In the genomic region with DNA sequence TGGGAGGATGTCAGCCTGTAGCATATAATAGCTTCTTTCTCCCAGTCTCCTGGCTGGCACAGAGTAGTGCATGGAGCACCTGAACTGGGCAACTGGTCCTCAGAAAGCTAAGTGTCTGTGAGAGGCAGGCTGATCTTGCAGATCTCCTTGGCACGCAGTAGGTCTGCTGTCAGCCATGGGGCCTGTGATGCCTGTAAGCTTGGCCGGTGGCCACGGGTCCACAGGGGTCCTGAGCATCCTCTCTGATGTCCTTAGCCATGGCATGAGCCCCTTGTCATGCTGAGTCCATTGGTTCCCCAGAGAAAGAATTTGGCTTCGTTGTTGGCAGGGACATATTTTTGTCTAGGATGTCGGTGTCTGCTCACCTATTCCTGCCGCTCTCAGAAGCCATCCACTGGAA, we compare ENCODE assay signal across 19 cellular contexts. TPM values are rescaled to one million over a fixed set of nuclear protein-coding genes. Genes with fewer than 3 reads are reported as not detected.
DNase-seq lines count a peak whose midpoint lies in the region; ATAC-seq and TF ChIP-seq lines count a peak whose summit lies in the region.
"Had no signal": no experiment of that assay in that cellular context is flagged by ENCODE, and none has a peak within 500 bp of the region (broad histone marks: within the 10 kb centered on the region; RNA-seq: fewer than 3 reads in every experiment).

No MANE protein-coding gene starts in this region.

- H3K9me3 Mint-ChIP-seq in CD8-positive, alpha-beta T cell: no peaks in the 10 kb centered on the region

- TF ChIP-seq EP300 in suprapubic skin (IDR thresholded peaks at IDR 0.05) (no peak), transverse colon (IDR thresholded peaks at IDR 0.05; ENCODE audit: low read depth) (no peak)

- no peak overlapping the region for H3K4me3 Mint-ChIP-seq in CD8-positive, alpha-beta T cell

- CTCF ChIA-PET in CD8-positive, alpha-beta T cell (lab: Charles Lee): no interaction called here

- H3K36me3 ChIP-seq in CD8-positive, alpha-beta T cell (ENCODE audit: insufficient read depth, low read length): no peaks in the 10 kb centered on the region
- no peaks in the 10 kb centered on the region for H3K36me3 ChIP-seq in suprapubic skin
- no peaks in the 10 kb centered on the region for H3K36me3 ChIP-seq in transverse colon

- peak overlapping the region; percentile 66 for H3K27ac Mint-ChIP-seq in CD8-positive, alpha-beta T cell

- peaks cover 87% of the 10 kb centered on the region for H3K36me3 Mint-ChIP-seq in CD8-positive, alpha-beta T cell

- H3K27ac ChIP-seq in CD8-positive, alpha-beta T cell (ENCODE audit: low read depth, low read length): no peak overlapping the region
- H3K27ac ChIP-seq in suprapubic skin (no peak overlapping the region), transverse colon (no peak overlapping the region)
- H3K27ac ChIP-seq: BLaER1, HL-60, KMS-11 had no signal

- no peak for TF ChIP-seq POLR2A in suprapubic skin (IDR thresholded peaks at IDR 0.05)
- TF ChIP-seq POLR2A in transverse colon (IDR thresholded peaks at IDR 0.05): no peak

- no peak for ATAC-seq in CD8-positive, alpha-beta T cell
- no peak for ATAC-seq in left lobe of liver
- ATAC-seq: HCT116, Panc1 had no signal

- H3K4me1 ChIP-seq in CD8-positive, alpha-beta T cell (ENCODE audit: insufficient read depth, low read length): no peaks in the 10 kb centered on the region
- H3K4me1 ChIP-seq in suprapubic skin: no peaks in the 10 kb centered on the region
- no peaks in the 10 kb centered on the region for H3K4me1 ChIP-seq in transverse colon
- H3K4me1 ChIP-seq: BLaER1 had no signal

- in situ Hi-C loops in transverse colon (cut with MboI; ENCODE audit: low pct_ligation_motif_present in 1 of 4, low pct_unique_long_range_greater_than_20kb in 1 of 4, low sequenced_read_pairs in 3 of 4): no loop called here

- no peak overlapping the region for H3K4me3 ChIP-seq in CD8-positive, alpha-beta T cell (ENCODE audit: low read depth, low read length)
- no peak overlapping the region for H3K4me3 ChIP-seq in suprapubic skin
- no peak overlapping the region for H3K4me3 ChIP-seq in transverse colon
- H3K4me3 ChIP-seq: BLaER1 had no signal

- H3K27me3 ChIP-seq in CD8-positive, alpha-beta T cell (ENCODE audit: insufficient read depth, low read length): no peaks in the 10 kb centered on the region
- no peaks in the 10 kb centered on the region for H3K27me3 ChIP-seq in suprapubic skin
- H3K27me3 ChIP-seq in transverse colon: no peaks in the 10 kb centered on the region
- H3K27me3 ChIP-seq: BLaER1 had no signal

- no peak for DNase-seq in CD8-positive, alpha-beta T cell
- DNase-seq in NCI-H446 (lab: John Stamatoyannopoulos, UW) (peak; percentile 51 to 88), left lobe of liver (ENCODE audit: low spot score) (peak; percentile 38), suprapubic skin (ENCODE audit: low spot score in 2 of 2) (peak; percentile 34 to 35), transverse colon (no peak), HT-29 (ENCODE audit: low spot score) (no peak), AG08396 (ENCODE audit: low spot score) (no peak)
- DNase-seq: DMS53, EL, NCI-H1092 treated with DMSO at 0.1 percent for 48 hours, NCI-H1436 treated with DMSO at 0.1 percent for 48 hours, NCI-H1930, NCI-H82, SIG-M5 had no signal

- POLR2A ChIA-PET in CD8-positive, alpha-beta T cell (lab: Charles Lee): no interaction called here

- intact Hi-C loops in CD8-positive, alpha-beta T cell (cut with DNase I, micrococcal nuclease): no loop called here
- intact Hi-C loops in transverse colon (cut with DNase I; ENCODE audit: low total_unique reads): no loop called here

- 87% methylated on average over 6 of the region's 6 CpGs for WGBS in suprapubic skin
- WGBS in transverse colon (ENCODE audit: low coverage in 1 of 2), 2 donors: 89 to 100% methylated on average over 2 to 6 of the region's 6 CpGs

- no peak for TF ChIP-seq CTCF in CD8-positive, alpha-beta T cell (IDR thresholded peaks at IDR 0.05)
- TF ChIP-seq CTCF in suprapubic skin (IDR thresholded peaks at IDR 0.05) (no peak), transverse colon (IDR thresholded peaks at IDR 0.05) (no peak)

- peaks cover 22% of the 10 kb centered on the region for H3K4me1 Mint-ChIP-seq in CD8-positive, alpha-beta T cell (ENCODE audit: low read depth)

- no peaks in the 10 kb centered on the region for H3K27me3 Mint-ChIP-seq in CD8-positive, alpha-beta T cell (ENCODE audit: low read depth)

- H3K9me3 ChIP-seq in CD8-positive, alpha-beta T cell (ENCODE audit: low read length): no peaks in the 10 kb centered on the region
- H3K9me3 ChIP-seq in suprapubic skin: no peaks in the 10 kb centered on the region
- no peaks in the 10 kb centered on the region for H3K9me3 ChIP-seq in transverse colon
- H3K9me3 ChIP-seq: BLaER1 had no signal

RNA-seq across cellular contexts. Expression of gene AMPD3, which starts 25.0 kb away (rescaled TPM):
- 10 to 100 TPM; 10.6 to 12.1 TPM for total RNA-seq in CD8-positive, alpha-beta T cell
- total RNA-seq in left lobe of liver (1.4 TPM), suprapubic skin (10 to 100 TPM; 23.5 to 51.7 (median 27.4) TPM), transverse colon (10 to 100 TPM in 3 of 4 donors, 1 to 10 TPM in 1; 2.4 to 32.9 (median 11.2) TPM)
- 6.3 and 10.4 TPM in 2 replicates for total RNA-seq in HT-29 (2014; rRNA removed; shearing (Covaris generic))

Comparison
In these comparisons a context has a peak if more than half of its experiments do, and no peak if none do; other contexts are left out.
1. DNase-seq: peak in NCI-H446 (2 of 2), left lobe of liver (single experiment) and suprapubic skin (2 of 2); none in CD8-positive, alpha-beta T cell (0 of 7), transverse colon (single experiment), HT-29 (single experiment) and AG08396 (single experiment).